ENCODE assay signal across 16 cellular contexts in genomic region chr5:119285070-119285916, GRCh38.
DNase-seq lines count a peak whose midpoint lies in the region; ATAC-seq and TF ChIP-seq lines count a peak whose summit lies in the region.
"Had no signal": no experiment of that assay in that cellular context is flagged by ENCODE, and none has a peak within 500 bp of the region (broad histone marks: within the 10 kb centered on the region; RNA-seq: fewer than 3 reads in every experiment).

No MANE protein-coding gene starts in this region.

- TF ChIP-seq EP300 in sigmoid colon (IDR thresholded peaks at IDR 0.05) = no peak

- TF ChIP-seq CTCF in activated B cell treated with CpG ODN at 0.5 μM for 24 hours (IDR thresholded peaks at IDR 0.05) (no peak), thyroid gland (IDR thresholded peaks at IDR 0.05) (no peak), sigmoid colon (IDR thresholded peaks at IDR 0.05) (no peak)

- POLR2A ChIA-PET in activated B cell treated with CpG ODN at 0.5 μM for 24 hours (lab: Charles Lee) = interaction anchor here (1.1 kb wide), 1 partner anchor 15 kb away, joined by 3 read pairs; no protein-coding TSS in a partner anchor

- H3K27me3 ChIP-seq in thyroid gland (no peaks in the 10 kb centered on the region), sigmoid colon (no peaks in the 10 kb centered on the region)

- peaks cover 100% of the 10 kb centered on the region for H3K4me1 Mint-ChIP-seq in activated naive CD4-positive, alpha-beta T cell treated with anti-CD3 and anti-CD28 coated beads, Interleukin-2, amount 10 ng/mL, durations not matched to agents 7 days and 5 days
- peaks cover 100% of the 10 kb centered on the region for H3K4me1 Mint-ChIP-seq in activated B cell treated with CpG ODN at 0.5 μM for 24 hours

- CTCF ChIA-PET in activated naive CD4-positive, alpha-beta T cell treated with anti-CD3 and anti-CD28 coated beads, Interleukin-2, amount 10 ng/mL, durations not matched to agents 7 days and 5 days (lab: Charles Lee) = no interaction called here
- CTCF ChIA-PET in activated B cell treated with CpG ODN at 0.5 μM for 24 hours (lab: Charles Lee) = no interaction called here

- DNase-seq in activated naive CD4-positive, alpha-beta T cell treated with anti-CD3 and anti-CD28 coated beads, Interleukin-2, amount 10 ng/mL, durations not matched to agents 7 days and 5 days = no peak
- no peak for DNase-seq in activated naive CD4-positive, alpha-beta T cell treated with anti-CD3 and anti-CD28 coated beads, Interleukin-2, amount 50 U/mL, for 16 hours
- DNase-seq in activated B cell treated with CpG ODN at 0.5 μM for 24 hours (no peak), left cardiac atrium (no peak), thyroid gland (no peak), sigmoid colon (no peak), putamen (ENCODE audit: low spot score) (no peak), NCI-H1694 treated with DMSO at 0.1 percent for 48 hours (lab: John Stamatoyannopoulos, UW) (no peak)
- DNase-seq: foreskin melanocyte; Karpas-422; left colon; NCI-H2081 treated with DMSO at 0.1 percent for 48 hours; NK-92 treated with Interleukin-12 subunit alpha and Interleukin-12 subunit beta, amount 100 ng/mL, for 24 hours; stimulated activated CD4-positive, alpha-beta T cell treated with anti-CD3 and anti-CD28 coated beads, Interleukin-2, amount 100 ng/mL, for 48 hours had no signal

- TF ChIP-seq POLR2A in thyroid gland (IDR thresholded peaks at IDR 0.05) (no peak), sigmoid colon (IDR thresholded peaks at IDR 0.05) (no peak)

- H3K36me3 ChIP-seq in thyroid gland (no peaks in the 10 kb centered on the region), sigmoid colon (no peaks in the 10 kb centered on the region)

- no peaks in the 10 kb centered on the region for H3K9me3 Mint-ChIP-seq in activated naive CD4-positive, alpha-beta T cell treated with anti-CD3 and anti-CD28 coated beads, Interleukin-2, amount 10 ng/mL, durations not matched to agents 7 days and 5 days
- H3K9me3 Mint-ChIP-seq in activated B cell treated with CpG ODN at 0.5 μM for 24 hours = no peaks in the 10 kb centered on the region
- H3K9me3 Mint-ChIP-seq: GM23338 had no signal

- peak overlapping the region; percentile 3 to 50 (median 46) for H3K27ac ChIP-seq in thyroid gland
- H3K27ac ChIP-seq in sigmoid colon = no peak overlapping the region
- H3K27ac ChIP-seq: parathyroid adenoma had no signal

- H3K9me3 ChIP-seq in thyroid gland = no peaks in the 10 kb centered on the region
- H3K9me3 ChIP-seq in sigmoid colon = no peaks in the 10 kb centered on the region

- ATAC-seq in activated B cell treated with CpG ODN at 0.5 μM for 24 hours (ENCODE audit: low read depth) = no peak
- ATAC-seq in left cardiac atrium = peak; percentile 53 to 67
- ATAC-seq: GM23338, left colon had no signal

- intact Hi-C loops in activated B cell treated with CpG ODN at 0.5 μM for 24 hours (cut with micrococcal nuclease) = no loop called here
- intact Hi-C loops in left cardiac atrium (cut with DNase I) = no loop called here
- intact Hi-C loops in thyroid gland (cut with DNase I) = no loop called here
- intact Hi-C loops in sigmoid colon (cut with DNase I) = no loop called here

- no peaks in the 10 kb centered on the region for H3K27me3 Mint-ChIP-seq in activated naive CD4-positive, alpha-beta T cell treated with anti-CD3 and anti-CD28 coated beads, Interleukin-2, amount 10 ng/mL, durations not matched to agents 7 days and 5 days
- no peaks in the 10 kb centered on the region for H3K27me3 Mint-ChIP-seq in activated B cell treated with CpG ODN at 0.5 μM for 24 hours

- H3K4me3 ChIP-seq in thyroid gland (replicated peaks in 1 of 3) (no peak overlapping the region), sigmoid colon (no peak overlapping the region)
- H3K4me3 ChIP-seq: GM23338 had no signal

- H3K4me1 ChIP-seq in thyroid gland (peaks cover 19 to 65% of the 10 kb centered on the region in 2 donors), sigmoid colon (peaks cover 0 to 5% (median 4%) of the 10 kb centered on the region in 4 donors)

- peaks cover 73% of the 10 kb centered on the region for H3K36me3 Mint-ChIP-seq in activated naive CD4-positive, alpha-beta T cell treated with anti-CD3 and anti-CD28 coated beads, Interleukin-2, amount 10 ng/mL, durations not matched to agents 7 days and 5 days
- H3K36me3 Mint-ChIP-seq in activated B cell treated with CpG ODN at 0.5 μM for 24 hours (ENCODE audit: low read depth) = peaks cover 29% of the 10 kb centered on the region

- 77 to 78% methylated on average over 5 of the region's 5 CpGs for WGBS in thyroid gland, 2 donors
- WGBS in sigmoid colon, 2 donors = 85 to 87% methylated on average over 5 of the region's 5 CpGs

- peak overlapping the region; percentile 98 for H3K27ac Mint-ChIP-seq in activated naive CD4-positive, alpha-beta T cell treated with anti-CD3 and anti-CD28 coated beads, Interleukin-2, amount 10 ng/mL, durations not matched to agents 7 days and 5 days
- peak overlapping the region; percentile 39 for H3K27ac Mint-ChIP-seq in activated B cell treated with CpG ODN at 0.5 μM for 24 hours
- H3K27ac Mint-ChIP-seq: GM23338 had no signal

- no peak overlapping the region for H3K4me3 Mint-ChIP-seq in activated naive CD4-positive, alpha-beta T cell treated with anti-CD3 and anti-CD28 coated beads, Interleukin-2, amount 10 ng/mL, durations not matched to agents 7 days and 5 days
- no peak overlapping the region for H3K4me3 Mint-ChIP-seq in activated B cell treated with CpG ODN at 0.5 μM for 24 hours
- H3K4me3 Mint-ChIP-seq: GM23338 had no signal

Comparison
In these comparisons a context has a peak if more than half of its experiments do, and no peak if none do; other contexts are left out.
1. H3K27ac ChIP-seq: peak in thyroid gland (3 of 3); none in sigmoid colon (0 of 4).